In genomic region chr13:76885203-76886004, GRCh38 we compare ENCODE assay signal across 1 cellular context.
TF ChIP-seq lines count a peak whose summit lies in the region.

No MANE protein-coding gene starts in this region.

TF ChIP-seq in WTC11, 78 proteins besides CTCF, POLR2A, EP300 and RAD21 (continued from another document):
- TF ChIP-seq, protein P1, sequence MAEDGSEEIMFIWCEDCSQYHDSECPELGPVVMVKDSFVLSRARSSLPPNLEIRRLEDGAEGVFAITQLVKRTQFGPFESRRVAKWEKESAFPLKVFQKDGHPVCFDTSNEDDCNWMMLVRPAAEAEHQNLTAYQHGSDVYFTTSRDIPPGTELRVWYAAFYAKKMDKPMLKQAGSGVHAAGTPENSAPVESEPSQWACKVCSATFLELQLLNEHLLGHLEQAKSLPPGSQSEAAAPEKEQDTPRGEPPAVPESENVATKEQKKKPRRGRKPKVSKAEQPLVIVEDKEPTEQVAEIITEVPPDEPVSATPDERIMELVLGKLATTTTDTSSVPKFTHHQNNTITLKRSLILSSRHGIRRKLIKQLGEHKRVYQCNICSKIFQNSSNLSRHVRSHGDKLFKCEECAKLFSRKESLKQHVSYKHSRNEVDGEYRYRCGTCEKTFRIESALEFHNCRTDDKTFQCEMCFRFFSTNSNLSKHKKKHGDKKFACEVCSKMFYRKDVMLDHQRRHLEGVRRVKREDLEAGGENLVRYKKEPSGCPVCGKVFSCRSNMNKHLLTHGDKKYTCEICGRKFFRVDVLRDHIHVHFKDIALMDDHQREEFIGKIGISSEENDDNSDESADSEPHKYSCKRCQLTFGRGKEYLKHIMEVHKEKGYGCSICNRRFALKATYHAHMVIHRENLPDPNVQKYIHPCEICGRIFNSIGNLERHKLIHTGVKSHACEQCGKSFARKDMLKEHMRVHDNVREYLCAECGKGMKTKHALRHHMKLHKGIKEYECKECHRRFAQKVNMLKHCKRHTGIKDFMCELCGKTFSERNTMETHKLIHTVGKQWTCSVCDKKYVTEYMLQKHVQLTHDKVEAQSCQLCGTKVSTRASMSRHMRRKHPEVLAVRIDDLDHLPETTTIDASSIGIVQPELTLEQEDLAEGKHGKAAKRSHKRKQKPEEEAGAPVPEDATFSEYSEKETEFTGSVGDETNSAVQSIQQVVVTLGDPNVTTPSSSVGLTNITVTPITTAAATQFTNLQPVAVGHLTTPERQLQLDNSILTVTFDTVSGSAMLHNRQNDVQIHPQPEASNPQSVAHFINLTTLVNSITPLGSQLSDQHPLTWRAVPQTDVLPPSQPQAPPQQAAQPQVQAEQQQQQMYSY (CRISPR knock-in tag; IDR thresholded peaks at IDR 0.05): no peak; the same call in none of the 2 replicates
- TF ChIP-seq JUN (CRISPR knock-in tag; IDR thresholded peaks at IDR 0.05) (no peak), ELF4 (CRISPR knock-in tag; IDR thresholded peaks at IDR 0.05; ENCODE audit: low read depth) (no peak), NFYB (CRISPR knock-in tag; conservative IDR thresholded peaks at IDR 0.05; ENCODE audit: low read depth) (no peak), SMAD4 (CRISPR knock-in tag; IDR thresholded peaks at IDR 0.05) (no peak), ATF6 (CRISPR knock-in tag; IDR thresholded peaks at IDR 0.05) (no peak), MXD4 (CRISPR knock-in tag; IDR thresholded peaks at IDR 0.05; ENCODE audit: borderline replicate concordance) (no peak), ZMAT4 (CRISPR knock-in tag; IDR thresholded peaks at IDR 0.05) (no peak), ZNF138 (CRISPR knock-in tag; conservative IDR thresholded peaks at IDR 0.05) (peak; percentile 75; the same call in 1 of the 2 replicates), CBFB (CRISPR knock-in tag; IDR thresholded peaks at IDR 0.05; ENCODE audit: low read depth) (no peak), IRF2 (CRISPR knock-in tag; IDR thresholded peaks at IDR 0.05; ENCODE audit: borderline replicate concordance, low read depth) (no peak), HMGXB4 (CRISPR knock-in tag; IDR thresholded peaks at IDR 0.05) (no peak; the same call in none of the 2 replicates), ZNF232 (CRISPR knock-in tag; IDR thresholded peaks at IDR 0.05) (peak; percentile 90; the same call in 1 of the 2 replicates), FOXP4 (CRISPR knock-in tag; IDR thresholded peaks at IDR 0.05) (no peak; the same call in none of the 2 replicates), MLX (CRISPR knock-in tag; IDR thresholded peaks at IDR 0.05) (no peak), TEAD4 (CRISPR knock-in tag; IDR thresholded peaks at IDR 0.05) (no peak), GABPB1 (CRISPR knock-in tag; IDR thresholded peaks at IDR 0.05) (no peak)
- TF ChIP-seq, protein P2, sequence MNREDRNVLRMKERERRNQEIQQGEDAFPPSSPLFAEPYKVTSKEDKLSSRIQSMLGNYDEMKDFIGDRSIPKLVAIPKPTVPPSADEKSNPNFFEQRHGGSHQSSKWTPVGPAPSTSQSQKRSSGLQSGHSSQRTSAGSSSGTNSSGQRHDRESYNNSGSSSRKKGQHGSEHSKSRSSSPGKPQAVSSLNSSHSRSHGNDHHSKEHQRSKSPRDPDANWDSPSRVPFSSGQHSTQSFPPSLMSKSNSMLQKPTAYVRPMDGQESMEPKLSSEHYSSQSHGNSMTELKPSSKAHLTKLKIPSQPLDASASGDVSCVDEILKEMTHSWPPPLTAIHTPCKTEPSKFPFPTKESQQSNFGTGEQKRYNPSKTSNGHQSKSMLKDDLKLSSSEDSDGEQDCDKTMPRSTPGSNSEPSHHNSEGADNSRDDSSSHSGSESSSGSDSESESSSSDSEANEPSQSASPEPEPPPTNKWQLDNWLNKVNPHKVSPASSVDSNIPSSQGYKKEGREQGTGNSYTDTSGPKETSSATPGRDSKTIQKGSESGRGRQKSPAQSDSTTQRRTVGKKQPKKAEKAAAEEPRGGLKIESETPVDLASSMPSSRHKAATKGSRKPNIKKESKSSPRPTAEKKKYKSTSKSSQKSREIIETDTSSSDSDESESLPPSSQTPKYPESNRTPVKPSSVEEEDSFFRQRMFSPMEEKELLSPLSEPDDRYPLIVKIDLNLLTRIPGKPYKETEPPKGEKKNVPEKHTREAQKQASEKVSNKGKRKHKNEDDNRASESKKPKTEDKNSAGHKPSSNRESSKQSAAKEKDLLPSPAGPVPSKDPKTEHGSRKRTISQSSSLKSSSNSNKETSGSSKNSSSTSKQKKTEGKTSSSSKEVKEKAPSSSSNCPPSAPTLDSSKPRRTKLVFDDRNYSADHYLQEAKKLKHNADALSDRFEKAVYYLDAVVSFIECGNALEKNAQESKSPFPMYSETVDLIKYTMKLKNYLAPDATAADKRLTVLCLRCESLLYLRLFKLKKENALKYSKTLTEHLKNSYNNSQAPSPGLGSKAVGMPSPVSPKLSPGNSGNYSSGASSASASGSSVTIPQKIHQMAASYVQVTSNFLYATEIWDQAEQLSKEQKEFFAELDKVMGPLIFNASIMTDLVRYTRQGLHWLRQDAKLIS (CRISPR knock-in tag; IDR thresholded peaks at IDR 0.05; ENCODE audit: borderline replicate concordance): no peak; the same call in 1 of the 2 replicates
- TF ChIP-seq, protein P3, sequence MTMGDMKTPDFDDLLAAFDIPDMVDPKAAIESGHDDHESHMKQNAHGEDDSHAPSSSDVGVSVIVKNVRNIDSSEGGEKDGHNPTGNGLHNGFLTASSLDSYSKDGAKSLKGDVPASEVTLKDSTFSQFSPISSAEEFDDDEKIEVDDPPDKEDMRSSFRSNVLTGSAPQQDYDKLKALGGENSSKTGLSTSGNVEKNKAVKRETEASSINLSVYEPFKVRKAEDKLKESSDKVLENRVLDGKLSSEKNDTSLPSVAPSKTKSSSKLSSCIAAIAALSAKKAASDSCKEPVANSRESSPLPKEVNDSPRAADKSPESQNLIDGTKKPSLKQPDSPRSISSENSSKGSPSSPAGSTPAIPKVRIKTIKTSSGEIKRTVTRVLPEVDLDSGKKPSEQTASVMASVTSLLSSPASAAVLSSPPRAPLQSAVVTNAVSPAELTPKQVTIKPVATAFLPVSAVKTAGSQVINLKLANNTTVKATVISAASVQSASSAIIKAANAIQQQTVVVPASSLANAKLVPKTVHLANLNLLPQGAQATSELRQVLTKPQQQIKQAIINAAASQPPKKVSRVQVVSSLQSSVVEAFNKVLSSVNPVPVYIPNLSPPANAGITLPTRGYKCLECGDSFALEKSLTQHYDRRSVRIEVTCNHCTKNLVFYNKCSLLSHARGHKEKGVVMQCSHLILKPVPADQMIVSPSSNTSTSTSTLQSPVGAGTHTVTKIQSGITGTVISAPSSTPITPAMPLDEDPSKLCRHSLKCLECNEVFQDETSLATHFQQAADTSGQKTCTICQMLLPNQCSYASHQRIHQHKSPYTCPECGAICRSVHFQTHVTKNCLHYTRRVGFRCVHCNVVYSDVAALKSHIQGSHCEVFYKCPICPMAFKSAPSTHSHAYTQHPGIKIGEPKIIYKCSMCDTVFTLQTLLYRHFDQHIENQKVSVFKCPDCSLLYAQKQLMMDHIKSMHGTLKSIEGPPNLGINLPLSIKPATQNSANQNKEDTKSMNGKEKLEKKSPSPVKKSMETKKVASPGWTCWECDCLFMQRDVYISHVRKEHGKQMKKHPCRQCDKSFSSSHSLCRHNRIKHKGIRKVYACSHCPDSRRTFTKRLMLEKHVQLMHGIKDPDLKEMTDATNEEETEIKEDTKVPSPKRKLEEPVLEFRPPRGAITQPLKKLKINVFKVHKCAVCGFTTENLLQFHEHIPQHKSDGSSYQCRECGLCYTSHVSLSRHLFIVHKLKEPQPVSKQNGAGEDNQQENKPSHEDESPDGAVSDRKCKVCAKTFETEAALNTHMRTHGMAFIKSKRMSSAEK (CRISPR knock-in tag; IDR thresholded peaks at IDR 0.05; ENCODE audit: borderline replicate concordance): no peak
- TF ChIP-seq, protein P4, sequence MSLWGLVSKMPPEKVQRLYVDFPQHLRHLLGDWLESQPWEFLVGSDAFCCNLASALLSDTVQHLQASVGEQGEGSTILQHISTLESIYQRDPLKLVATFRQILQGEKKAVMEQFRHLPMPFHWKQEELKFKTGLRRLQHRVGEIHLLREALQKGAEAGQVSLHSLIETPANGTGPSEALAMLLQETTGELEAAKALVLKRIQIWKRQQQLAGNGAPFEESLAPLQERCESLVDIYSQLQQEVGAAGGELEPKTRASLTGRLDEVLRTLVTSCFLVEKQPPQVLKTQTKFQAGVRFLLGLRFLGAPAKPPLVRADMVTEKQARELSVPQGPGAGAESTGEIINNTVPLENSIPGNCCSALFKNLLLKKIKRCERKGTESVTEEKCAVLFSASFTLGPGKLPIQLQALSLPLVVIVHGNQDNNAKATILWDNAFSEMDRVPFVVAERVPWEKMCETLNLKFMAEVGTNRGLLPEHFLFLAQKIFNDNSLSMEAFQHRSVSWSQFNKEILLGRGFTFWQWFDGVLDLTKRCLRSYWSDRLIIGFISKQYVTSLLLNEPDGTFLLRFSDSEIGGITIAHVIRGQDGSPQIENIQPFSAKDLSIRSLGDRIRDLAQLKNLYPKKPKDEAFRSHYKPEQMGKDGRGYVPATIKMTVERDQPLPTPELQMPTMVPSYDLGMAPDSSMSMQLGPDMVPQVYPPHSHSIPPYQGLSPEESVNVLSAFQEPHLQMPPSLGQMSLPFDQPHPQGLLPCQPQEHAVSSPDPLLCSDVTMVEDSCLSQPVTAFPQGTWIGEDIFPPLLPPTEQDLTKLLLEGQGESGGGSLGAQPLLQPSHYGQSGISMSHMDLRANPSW (CRISPR knock-in tag; conservative IDR thresholded peaks at IDR 0.05; ENCODE audit: low read depth): no peak
- TF ChIP-seq, protein P5, sequence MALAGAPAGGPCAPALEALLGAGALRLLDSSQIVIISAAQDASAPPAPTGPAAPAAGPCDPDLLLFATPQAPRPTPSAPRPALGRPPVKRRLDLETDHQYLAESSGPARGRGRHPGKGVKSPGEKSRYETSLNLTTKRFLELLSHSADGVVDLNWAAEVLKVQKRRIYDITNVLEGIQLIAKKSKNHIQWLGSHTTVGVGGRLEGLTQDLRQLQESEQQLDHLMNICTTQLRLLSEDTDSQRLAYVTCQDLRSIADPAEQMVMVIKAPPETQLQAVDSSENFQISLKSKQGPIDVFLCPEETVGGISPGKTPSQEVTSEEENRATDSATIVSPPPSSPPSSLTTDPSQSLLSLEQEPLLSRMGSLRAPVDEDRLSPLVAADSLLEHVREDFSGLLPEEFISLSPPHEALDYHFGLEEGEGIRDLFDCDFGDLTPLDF (CRISPR knock-in tag; IDR thresholded peaks at IDR 0.05): 0 out of 2 replicates have a peak, but pooled peaks have one; percentile 16
TF ChIP-seq in WTC11: peak in this region for 19.
